Comparison of ENCODE assay signal across 8 cellular contexts in genomic region chr17:82400830-82401229, GRCh38. TPM values are rescaled to one million over a fixed set of nuclear protein-coding genes. Genes with fewer than 3 reads are reported as not detected.
DNase-seq lines count a peak whose midpoint lies in the region; ATAC-seq and TF ChIP-seq lines count a peak whose summit lies in the region.

No MANE protein-coding gene starts in this region.

- H3K9me3 Mint-ChIP-seq in type B pancreatic cell: no peaks in the 10 kb centered on the region

- H3K4me1 ChIP-seq in colonic mucosa (no peaks in the 10 kb centered on the region), PC-3 (ENCODE audit: insufficient read depth, low read length) (no peaks in the 10 kb centered on the region)

- H3K4me3 ChIP-seq in colonic mucosa: no peak overlapping the region
- no peak overlapping the region for H3K4me3 ChIP-seq in PC-3 (ENCODE audit: low read length)

- no peak overlapping the region for H3K27ac Mint-ChIP-seq in type B pancreatic cell

- peak; percentile 37 for DNase-seq in T-helper 9 cell
- peak; percentile 35 for DNase-seq in colonic mucosa
- DNase-seq in stimulated activated CD4-positive, alpha-beta T cell treated with anti-CD3 and anti-CD28 coated beads, TNF-alpha, amount 100 ng/mL, for 24 hours (ENCODE audit: low read depth in 3 of 3): peak in 2 of 3 experiments; percentile 15 to 53
- DNase-seq in type B pancreatic cell (ENCODE audit: extremely low spot score, unreplicated experiment): no peak
- DNase-seq in NAMALWA (ENCODE audit: low spot score): no peak
- no peak for DNase-seq in PC-3

- H3K4me1 Mint-ChIP-seq in type B pancreatic cell (ENCODE audit: unreplicated experiment): peaks cover 6% of the 10 kb centered on the region

- no peak overlapping the region for H3K9ac ChIP-seq in colonic mucosa (ENCODE audit: low read depth in 2 of 2, low read length in 2 of 2)
- no peak overlapping the region for H3K9ac ChIP-seq in PC-3 (ENCODE audit: low read length)

- H3K9me3 ChIP-seq in colonic mucosa (no peaks in the 10 kb centered on the region), PC-3 (ENCODE audit: low read length) (no peaks in the 10 kb centered on the region)

- H3K27ac ChIP-seq in colonic mucosa (no peak overlapping the region), PC-3 (ENCODE audit: low read length) (no peak overlapping the region)

- H3K9me2 ChIP-seq in PC-3 (replicated peaks; ENCODE audit: low read length): no peaks in the 10 kb centered on the region

- H2AFZ ChIP-seq in PC-3 (ENCODE audit: low read length): no peak overlapping the region

- H3K27me3 ChIP-seq in colonic mucosa: no peaks in the 10 kb centered on the region
- no peaks in the 10 kb centered on the region for H3K27me3 ChIP-seq in PC-3 (ENCODE audit: low read length)

- no peaks in the 10 kb centered on the region for H3K79me2 ChIP-seq in PC-3 (ENCODE audit: low read length)

- TF ChIP-seq CTCF in colonic mucosa (IDR thresholded peaks at IDR 0.05) (no peak), type B pancreatic cell (conservative IDR thresholded peaks at IDR 0.05) (no peak), PC-3 (conservative IDR thresholded peaks at IDR 0.05; ENCODE audit: low read depth, low read length) (no peak)

- no peak overlapping the region for H3K4me2 ChIP-seq in PC-3 (ENCODE audit: low read length)

- intact Hi-C loops in colonic mucosa (cut with DNase I) (no loop called here), PC-3 (cut with micrococcal nuclease) (no loop called here)

- H3K36me3 ChIP-seq in colonic mucosa (no peaks in the 10 kb centered on the region), PC-3 (ENCODE audit: low read depth, low read length) (peaks cover 2% of the 10 kb centered on the region)

- H3F3A ChIP-seq in PC-3 (ENCODE audit: low read length, unreplicated experiment): no peaks in the 10 kb centered on the region

- H3K36me3 Mint-ChIP-seq in type B pancreatic cell: peaks cover 11% of the 10 kb centered on the region

- no peak overlapping the region for H3K4me3 Mint-ChIP-seq in type B pancreatic cell

- ATAC-seq in GM21423 (IDR thresholded peaks at IDR 0.05; ENCODE audit: unreplicated experiment) (peak; percentile 38), PC-3 (no peak), HG03439 (IDR thresholded peaks at IDR 0.05; ENCODE audit: unreplicated experiment) (no peak)

- CTCF ChIA-PET in PC-3 (lab: Charles Lee): no interaction called here

- H4K20me1 ChIP-seq in PC-3 (ENCODE audit: low read length): no peaks in the 10 kb centered on the region

- H3K27me3 Mint-ChIP-seq in type B pancreatic cell: no peaks in the 10 kb centered on the region

- POLR2A ChIA-PET in PC-3 (lab: Charles Lee; ENCODE audit: unreplicated experiment): no interaction called here

- no TSS peak for BruUV-seq in PC-3 (replicated peaks; lab: Mats Ljungman, UMichigan)

RNA-seq across cellular contexts. Expression of gene HEXD, which starts 17.3 kb away (rescaled TPM):
- total RNA-seq in colonic mucosa (10 to 100 TPM; 26.3 to 31.4 TPM), type B pancreatic cell (ENCODE audit: low replicate concordance) (47.5 and 49.7 TPM in 2 replicates), PC-3 (2014; rRNA removed) (12.7 and 18.3 TPM in 2 replicates)

RNA-seq across cellular contexts. Expression of gene OGFOD3, which starts 17.6 kb away (rescaled TPM):
- total RNA-seq in colonic mucosa (10 to 100 TPM; 23.3 to 40.8 TPM), type B pancreatic cell (ENCODE audit: low replicate concordance) (24.5 and 31.6 TPM in 2 replicates), PC-3 (2014; rRNA removed) (56.1 and 79.2 TPM in 2 replicates)

RNA-seq across cellular contexts. Expression of gene UTS2R, which starts 29.3 kb away (rescaled TPM):
- not detected for total RNA-seq in colonic mucosa
- total RNA-seq in type B pancreatic cell (ENCODE audit: low replicate concordance): 0.21 and 0.97 TPM in 2 replicates
- not detected in 2 replicates for total RNA-seq in PC-3 (2014; rRNA removed)

RNA-seq across cellular contexts. Expression of gene TEX19, which starts 41.8 kb away (rescaled TPM):
- total RNA-seq in colonic mucosa (not detected), type B pancreatic cell (ENCODE audit: low replicate concordance) (0.14 TPM in 1 of 2 replicates, not detected in the other), PC-3 (2014; rRNA removed) (0.46 and 1.2 TPM in 2 replicates)

RNA-seq across cellular contexts. Expression of gene CYBC1, which starts 49.7 kb away (rescaled TPM):
- total RNA-seq in colonic mucosa (10 to 100 TPM; 58.4 to 79.0 TPM), type B pancreatic cell (ENCODE audit: low replicate concordance) (51.1 and 78.1 TPM in 2 replicates), PC-3 (2014; rRNA removed) (63.6 and 77.2 TPM in 2 replicates)

Comparison
In these comparisons a context has a peak if more than half of its experiments do, and no peak if none do; other contexts are left out.
1. DNase-seq: peak in T-helper 9 cell (single experiment), colonic mucosa (single experiment) and stimulated activated CD4-positive, alpha-beta T cell treated with anti-CD3 and anti-CD28 coated beads, TNF-alpha, amount 100 ng/mL, for 24 hours (2 of 3); none in type B pancreatic cell (single experiment), NAMALWA (single experiment) and PC-3 (single experiment).